In genomic region chr9:22446589-22446949, GRCh38 we compare ENCODE assay signal across 8 cellular contexts. TPM values are rescaled to one million over a fixed set of nuclear protein-coding genes. Genes with fewer than 3 reads are reported as not detected.
A peak's percentile ranks its signal among the peaks of the same experiment; 100 is the strongest.
DNase-seq lines count a peak whose midpoint lies in the region; ATAC-seq, FAIRE-seq and TF ChIP-seq lines count a peak whose summit lies in the region.

Gene DMRTA1, plus strand, starts transcription at chr9:22446824. Its CDS starts 242 bp downstream, at chr9:22447066.

- CTCF ChIA-PET in activated CD4-positive, alpha-beta memory T cell treated with anti-CD3 and anti-CD28 coated beads, Interleukin-2, amount 10 ng/mL, durations not matched to agents 7 days and 5 days (lab: Charles Lee) = no interaction called here
- CTCF ChIA-PET in naive thymus-derived CD4-positive, alpha-beta T cell (lab: Charles Lee) = no interaction called here

- peak within 1 kb of the TSS; percentile 2 for H3K4me3 Mint-ChIP-seq in activated CD4-positive, alpha-beta memory T cell treated with anti-CD3 and anti-CD28 coated beads, Interleukin-2, amount 10 ng/mL, durations not matched to agents 7 days and 5 days
- peak within 1 kb of the TSS in 9 of 10 donors; percentile 15 to 75 (median 52) for H3K4me3 Mint-ChIP-seq in naive thymus-derived CD4-positive, alpha-beta T cell

- H4K20me1 ChIP-seq in KMS-11 (ENCODE audit: insufficient read depth) = no peaks in the 10 kb centered on the region

- no peaks in the 10 kb centered on the region for H3K9me3 Mint-ChIP-seq in activated CD4-positive, alpha-beta memory T cell treated with anti-CD3 and anti-CD28 coated beads, Interleukin-2, amount 10 ng/mL, durations not matched to agents 7 days and 5 days
- H3K9me3 Mint-ChIP-seq in naive thymus-derived CD4-positive, alpha-beta T cell = peaks cover 0 to 5% (median 1%) of the 10 kb centered on the region in 11 donors

- peak within 1 kb of the TSS; percentile 85 for H3K9ac ChIP-seq in KMS-11

- H3K79me2 ChIP-seq in KMS-11 (ENCODE audit: insufficient read depth, low read depth) = peaks cover 23% of the 10 kb centered on the region; the same call in 1 of the 2 replicates

- H3K36me3 ChIP-seq in KMS-11 (ENCODE audit: insufficient read depth) = no peaks in the 10 kb centered on the region
- no peaks in the 10 kb centered on the region for H3K36me3 ChIP-seq in naive thymus-derived CD4-positive, alpha-beta T cell (ENCODE audit: control insufficient read depth in 2 of 3, insufficient read depth in 3 of 3, low read length in 3 of 3)
- no peaks in the 10 kb centered on the region for H3K36me3 ChIP-seq in uterus

- no peak for FAIRE-seq in GM12891 (lab: Jason Lieb, UNC)

- H3K4me3 ChIP-seq in KMS-11 (IDR thresholded peaks at IDR 0.05; ENCODE audit: insufficient read depth, low read depth, low read length) (no peak within 1 kb of the TSS), uterus (peak within 1 kb of the TSS; percentile 52 to 65)
- H3K4me3 ChIP-seq in naive thymus-derived CD4-positive, alpha-beta T cell (ENCODE audit: low read length) = no peak within 1 kb of the TSS

- peaks cover 49% of the 10 kb centered on the region for H3K27me3 Mint-ChIP-seq in activated CD4-positive, alpha-beta memory T cell treated with anti-CD3 and anti-CD28 coated beads, Interleukin-2, amount 10 ng/mL, durations not matched to agents 7 days and 5 days
- peaks cover 48 to 56% (median 52%) of the 10 kb centered on the region in 5 donors for H3K27me3 Mint-ChIP-seq in naive thymus-derived CD4-positive, alpha-beta T cell

- TF ChIP-seq CTCF in KMS-11 (conservative IDR thresholded peaks at IDR 0.05; ENCODE audit: low read depth, low read length) = no peak
- TF ChIP-seq CTCF in foreskin keratinocyte (conservative IDR thresholded peaks at IDR 0.05) = no peak
- TF ChIP-seq CTCF in uterus (IDR thresholded peaks at IDR 0.05) = no peak

- H3K27me3 ChIP-seq in KMS-11 (ENCODE audit: insufficient read depth, low read depth) (no peaks in the 10 kb centered on the region), foreskin keratinocyte (peaks cover 14% of the 10 kb centered on the region), uterus (peaks cover 0 to 6% of the 10 kb centered on the region in 2 donors)
- H3K27me3 ChIP-seq in naive thymus-derived CD4-positive, alpha-beta T cell (ENCODE audit: control insufficient read depth in 2 of 2, insufficient read depth in 2 of 2, low read length in 2 of 2) = peaks cover 6 to 11% of the 10 kb centered on the region in 2 donors

- intact Hi-C loops in naive thymus-derived CD4-positive, alpha-beta T cell (cut with micrococcal nuclease) = no loop called here
- intact Hi-C loops in uterus (cut with DNase I; ENCODE audit: low total_unique reads) = no loop called here

- H3K4me1 ChIP-seq in KMS-11 (ENCODE audit: low read depth, poor library complexity, severe bottlenecking) (peaks cover 42% of the 10 kb centered on the region), foreskin keratinocyte (no peaks in the 10 kb centered on the region), uterus (no peaks in the 10 kb centered on the region)
- H3K4me1 ChIP-seq in naive thymus-derived CD4-positive, alpha-beta T cell (ENCODE audit: control insufficient read depth in 2 of 2, insufficient read depth in 2 of 2, low read length in 2 of 2) = no peaks in the 10 kb centered on the region

- H3K4me1 Mint-ChIP-seq in activated CD4-positive, alpha-beta memory T cell treated with anti-CD3 and anti-CD28 coated beads, Interleukin-2, amount 10 ng/mL, durations not matched to agents 7 days and 5 days = peaks cover 8% of the 10 kb centered on the region
- H3K4me1 Mint-ChIP-seq in naive thymus-derived CD4-positive, alpha-beta T cell = peaks cover 0 to 10% (median 5%) of the 10 kb centered on the region in 7 donors

- peak within 1 kb of the TSS; percentile 91 for H3K4me2 ChIP-seq in KMS-11

- H3K36me3 Mint-ChIP-seq in activated CD4-positive, alpha-beta memory T cell treated with anti-CD3 and anti-CD28 coated beads, Interleukin-2, amount 10 ng/mL, durations not matched to agents 7 days and 5 days (ENCODE audit: low read depth) = no peaks in the 10 kb centered on the region
- peaks cover 0 to under 1% (median 0%) of the 10 kb centered on the region in 5 donors for H3K36me3 Mint-ChIP-seq in naive thymus-derived CD4-positive, alpha-beta T cell

- no peak for TF ChIP-seq POLR2A in uterus (IDR thresholded peaks at IDR 0.05)
- no peak for TF ChIP-seq POLR2A in GM12891 (IDR thresholded peaks at IDR 0.05; ENCODE audit: low read depth, low read length)

- H3K9me3 ChIP-seq in naive thymus-derived CD4-positive, alpha-beta T cell (ENCODE audit: control insufficient read depth in 2 of 3, low read length in 3 of 3) = no peaks in the 10 kb centered on the region
- no peaks in the 10 kb centered on the region for H3K9me3 ChIP-seq in uterus

- peak; percentile 24 for ATAC-seq in GM19324 (IDR thresholded peaks at IDR 0.05; ENCODE audit: low FRiP score, unreplicated experiment)
- ATAC-seq in foreskin keratinocyte = peak; percentile 86
- ATAC-seq in naive thymus-derived CD4-positive, alpha-beta T cell = peak; percentile 44

- peak within 1 kb of the TSS; percentile 72 for H3K27ac ChIP-seq in KMS-11
- H3K27ac ChIP-seq in foreskin keratinocyte = no peak within 1 kb of the TSS
- H3K27ac ChIP-seq in naive thymus-derived CD4-positive, alpha-beta T cell (ENCODE audit: low read depth, low read length) = no peak within 1 kb of the TSS
- H3K27ac ChIP-seq in uterus = peak within 1 kb of the TSS; percentile 73 to 82

- H3K27ac Mint-ChIP-seq in activated CD4-positive, alpha-beta memory T cell treated with anti-CD3 and anti-CD28 coated beads, Interleukin-2, amount 10 ng/mL, durations not matched to agents 7 days and 5 days = no peak within 1 kb of the TSS
- H3K27ac Mint-ChIP-seq in naive thymus-derived CD4-positive, alpha-beta T cell = no peak within 1 kb of the TSS

- POLR2A ChIA-PET in activated CD4-positive, alpha-beta memory T cell treated with anti-CD3 and anti-CD28 coated beads, Interleukin-2, amount 10 ng/mL, durations not matched to agents 7 days and 5 days (lab: Charles Lee) = no interaction called here
- POLR2A ChIA-PET in naive thymus-derived CD4-positive, alpha-beta T cell (lab: Charles Lee) = no interaction called here

- peak within 1 kb of the TSS; percentile 72 for H2AFZ ChIP-seq in KMS-11 (ENCODE audit: low read depth)

- DNase-seq in Ammon's horn (ENCODE audit: low spot score) (peak; percentile 62), foreskin keratinocyte (peak; percentile 54 to 79), uterus (peak; percentile 74 to 85), GM12891 (ENCODE audit: insufficient read length, low spot score) (no peak)
- no peak for DNase-seq in activated CD4-positive, alpha-beta memory T cell treated with anti-CD3 and anti-CD28 coated beads, Interleukin-2, amount 10 ng/mL, durations not matched to agents 7 days and 5 days
- no peak for DNase-seq in naive thymus-derived CD4-positive, alpha-beta T cell

TF ChIP-seq in GM12891, 5 proteins besides CTCF, POLR2A, EP300 and RAD21:
- no peak for TF ChIP-seq POU2F2 (IDR thresholded peaks at IDR 0.05; ENCODE audit: low read depth, low read length)
- no peak for TF ChIP-seq PAX5 (IDR thresholded peaks at IDR 0.05; ENCODE audit: insufficient read depth, low read length, severe bottlenecking)
- no peak for TF ChIP-seq TAF1 (IDR thresholded peaks at IDR 0.05; ENCODE audit: low read depth, low read length)
- TF ChIP-seq SPI1 (IDR thresholded peaks at IDR 0.05; ENCODE audit: low read depth, low read length) = no peak
- TF ChIP-seq POLR2AphosphoS5 (IDR thresholded peaks at IDR 0.05; ENCODE audit: low read depth, low read length) = no peak

RNA-seq across cellular contexts. Expression of gene DMRTA1, which starts in this region (rescaled TPM):
- not detected for total RNA-seq in activated CD4-positive, alpha-beta memory T cell treated with anti-CD3 and anti-CD28 coated beads, Interleukin-2, amount 10 ng/mL, durations not matched to agents 7 days and 5 days
- total RNA-seq in foreskin keratinocyte (0.58 and 0.78 TPM in 2 replicates), uterus (10 to 100 TPM in 1 of 4 donors, 1 to 10 TPM in 1, under 1 TPM in 2; 0.29 to 11.0 (median 1.0) TPM)
- 0.35 and 0.38 TPM in 2 replicates for polyA plus RNA-seq in foreskin keratinocyte
- total RNA-seq in naive thymus-derived CD4-positive, alpha-beta T cell = under 1 TPM in 1 of 5 experiments, not detected in 4; 0.10 TPM
- not detected for polyA plus RNA-seq in naive thymus-derived CD4-positive, alpha-beta T cell
- polyA plus RNA-seq in GM12891 (2012; ENCODE audit: low read depth, missing spikeins) = not detected

Comparison
In these comparisons a context has a peak if more than half of its experiments do, and no peak if none do; other contexts are left out.
1. Peak in DNase-seq and ATAC-seq in foreskin keratinocyte; RNA of the gene not detected or under 1 TPM.
2. Peak in ATAC-seq in naive thymus-derived CD4-positive, alpha-beta T cell; RNA of the gene not detected or under 1 TPM.
3. DNase-seq: peak in Ammon's horn (single experiment) and uterus (2 of 2); none in activated CD4-positive, alpha-beta memory T cell treated with anti-CD3 and anti-CD28 coated beads, Interleukin-2, amount 10 ng/mL, durations not matched to agents 7 days and 5 days (single experiment), naive thymus-derived CD4-positive, alpha-beta T cell (0 of 9) and GM12891 (single experiment).
4. ATAC-seq: peak in every context shown above with its lines; median percentile 86 in foreskin keratinocyte; 44 in naive thymus-derived CD4-positive, alpha-beta T cell; 24 in GM19324.
5. H3K27ac ChIP-seq: peak in KMS-11 (single experiment) and uterus (2 of 2); none in foreskin keratinocyte (single experiment) and naive thymus-derived CD4-positive, alpha-beta T cell (single experiment).
6. H3K4me3 ChIP-seq: peak in uterus (2 of 2); none in KMS-11 (single experiment) and naive thymus-derived CD4-positive, alpha-beta T cell (single experiment).